Comparison of ENCODE assay signal across 17 cellular contexts in genomic region chr1:55069280-55069679, GRCh38. TPM values are rescaled to one million over a fixed set of nuclear protein-coding genes. Genes with fewer than 3 reads are reported as not detected.
A peak's percentile ranks its signal among the peaks of the same experiment; 100 is the strongest.
DNase-seq lines count a peak whose midpoint lies in the region; ATAC-seq and TF ChIP-seq lines count a peak whose summit lies in the region.
"Had no signal": no experiment of that assay in that cellular context is flagged by ENCODE, and none has a peak within 500 bp of the region (broad histone marks: within the 10 kb centered on the region; RNA-seq: fewer than 3 reads in every experiment).

No MANE protein-coding gene starts in this region.

- peak overlapping the region; percentile 39 for H3K27ac Mint-ChIP-seq in activated CD8-positive, alpha-beta T cell treated with anti-CD3 and anti-CD28 coated beads, Interleukin-2, amount 10 ng/mL, durations not matched to agents 7 days and 5 days
- no peak overlapping the region for H3K27ac Mint-ChIP-seq in activated CD8-positive, alpha-beta T cell treated with anti-CD3 and anti-CD28 coated beads for 36 hours
- H3K27ac Mint-ChIP-seq in GM23338: no peak overlapping the region
- peak overlapping the region; percentile 50 for H3K27ac Mint-ChIP-seq in central memory CD8-positive, alpha-beta T cell (ENCODE audit: low read depth)

- H3K4me3 ChIP-seq in GM23338 (no peak overlapping the region), right lobe of liver (no peak overlapping the region)
- H3K4me3 ChIP-seq: BLaER1 treated with 17β-estradiol and CSF1 and Interleukin-3, amounts not matched to agents 10 nM and 100 nM had no signal

- peaks cover 8% of the 10 kb centered on the region; the same call in 1 of the 2 replicates for H3K4me1 ChIP-seq in GM23338 (ENCODE audit: insufficient read depth)
- H3K4me1 ChIP-seq in right lobe of liver: peaks cover 0 to 40% (median 5%) of the 10 kb centered on the region in 4 donors
- H3K4me1 ChIP-seq: BLaER1 treated with 17β-estradiol and CSF1 and Interleukin-3, amounts not matched to agents 10 nM and 100 nM had no signal

- H3K27me3 ChIP-seq in GM23338 (ENCODE audit: insufficient read depth): no peaks in the 10 kb centered on the region
- H3K27me3 ChIP-seq in right lobe of liver: no peaks in the 10 kb centered on the region
- H3K27me3 ChIP-seq: BLaER1 treated with 17β-estradiol and CSF1 and Interleukin-3, amounts not matched to agents 10 nM and 100 nM had no signal

- H3K27me3 Mint-ChIP-seq in activated CD8-positive, alpha-beta T cell treated with anti-CD3 and anti-CD28 coated beads, Interleukin-2, amount 10 ng/mL, durations not matched to agents 7 days and 5 days (ENCODE audit: low read depth): no peaks in the 10 kb centered on the region
- no peaks in the 10 kb centered on the region for H3K27me3 Mint-ChIP-seq in activated CD8-positive, alpha-beta T cell treated with anti-CD3 and anti-CD28 coated beads for 36 hours
- peaks cover 8% of the 10 kb centered on the region for H3K27me3 Mint-ChIP-seq in GM23338 (ENCODE audit: insufficient read depth, low read depth, poor library complexity)
- H3K27me3 Mint-ChIP-seq in central memory CD8-positive, alpha-beta T cell: no peaks in the 10 kb centered on the region

- no peaks in the 10 kb centered on the region for H3K79me2 ChIP-seq in GM23338 (replicated peaks; ENCODE audit: insufficient read depth)

- no peaks in the 10 kb centered on the region for H3K9me2 ChIP-seq in GM23338 (ENCODE audit: insufficient read depth)

- no peaks in the 10 kb centered on the region for H3K9me3 ChIP-seq in right lobe of liver
- H3K9me3 ChIP-seq: BLaER1 treated with 17β-estradiol and CSF1 and Interleukin-3, amounts not matched to agents 10 nM and 100 nM had no signal

- H3K27ac ChIP-seq in GM23338 (ENCODE audit: low read depth) (peak overlapping the region; percentile 27; the same call in 1 of the 2 replicates), right lobe of liver (peak overlapping the region in 2 of 3 donors; percentile 8 to 61)
- H3K27ac ChIP-seq: 22Rv1; BLaER1 treated with 17β-estradiol and CSF1 and Interleukin-3, amounts not matched to agents 10 nM and 100 nM had no signal

- POLR2A ChIA-PET in activated CD8-positive, alpha-beta T cell treated with anti-CD3 and anti-CD28 coated beads, Interleukin-2, amount 10 ng/mL, durations not matched to agents 7 days and 5 days (lab: Charles Lee): no interaction called here
- POLR2A ChIA-PET in activated CD8-positive, alpha-beta T cell treated with anti-CD3 and anti-CD28 coated beads for 36 hours (lab: Charles Lee): interaction anchor here (1.0 kb wide), 1 partner anchor 10 kb away, joined by 3 read pairs; no protein-coding TSS in a partner anchor

- TF ChIP-seq POLR2A in right lobe of liver (IDR thresholded peaks at IDR 0.05): no peak

- no peak overlapping the region for H2AFZ ChIP-seq in GM23338

- DNase-seq in activated CD8-positive, alpha-beta T cell treated with anti-CD3 and anti-CD28 coated beads, Interleukin-2, amount 10 ng/mL, durations not matched to agents 7 days and 5 days: no peak
- DNase-seq in activated CD8-positive, alpha-beta T cell treated with anti-CD3 and anti-CD28 coated beads for 36 hours: no peak
- DNase-seq in GM23338 (ENCODE audit: low spot score) (no peak), right lobe of liver (peak in 1 of 3 donors; percentile 82), GM19238 (ENCODE audit: insufficient read length, low spot score) (no peak), SHP77 (lab: John Stamatoyannopoulos, UW) (no peak), NCI-H1105 treated with DMSO at 0.1 percent for 48 hours (lab: John Stamatoyannopoulos, UW) (no peak)
- no peak for DNase-seq in central memory CD8-positive, alpha-beta T cell (ENCODE audit: low spot score in 2 of 2)
- DNase-seq: HCEC 1CT, NCI-H1417, NCI-H2029 treated with DMSO at 0.1 percent for 48 hours, NCI-H510A, NCI-H82, Right ventricle myocardium superior had no signal

- WGBS in right lobe of liver (ENCODE audit: insufficient coverage, low coverage, low lambda C conversion rate, missing lambda C conversion rate): 33% methylated on average over 6 of the region's 7 CpGs

- peaks cover 55% of the 10 kb centered on the region for H3K36me3 Mint-ChIP-seq in activated CD8-positive, alpha-beta T cell treated with anti-CD3 and anti-CD28 coated beads, Interleukin-2, amount 10 ng/mL, durations not matched to agents 7 days and 5 days (ENCODE audit: low read depth)
- peaks cover 65% of the 10 kb centered on the region for H3K36me3 Mint-ChIP-seq in activated CD8-positive, alpha-beta T cell treated with anti-CD3 and anti-CD28 coated beads for 36 hours (ENCODE audit: low read depth)
- H3K36me3 Mint-ChIP-seq in GM23338 (ENCODE audit: low read depth): peaks cover 67% of the 10 kb centered on the region
- peaks cover 73% of the 10 kb centered on the region for H3K36me3 Mint-ChIP-seq in central memory CD8-positive, alpha-beta T cell (ENCODE audit: insufficient read depth)

- H3K4me1 Mint-ChIP-seq in activated CD8-positive, alpha-beta T cell treated with anti-CD3 and anti-CD28 coated beads, Interleukin-2, amount 10 ng/mL, durations not matched to agents 7 days and 5 days (ENCODE audit: low read depth): peaks cover 8% of the 10 kb centered on the region
- peaks cover 24% of the 10 kb centered on the region for H3K4me1 Mint-ChIP-seq in activated CD8-positive, alpha-beta T cell treated with anti-CD3 and anti-CD28 coated beads for 36 hours (ENCODE audit: low read depth)
- H3K4me1 Mint-ChIP-seq in GM23338: peaks cover 9% of the 10 kb centered on the region
- no peaks in the 10 kb centered on the region for H3K4me1 Mint-ChIP-seq in central memory CD8-positive, alpha-beta T cell

- H3K9me3 Mint-ChIP-seq in activated CD8-positive, alpha-beta T cell treated with anti-CD3 and anti-CD28 coated beads, Interleukin-2, amount 10 ng/mL, durations not matched to agents 7 days and 5 days (ENCODE audit: insufficient read depth): no peaks in the 10 kb centered on the region
- H3K9me3 Mint-ChIP-seq in activated CD8-positive, alpha-beta T cell treated with anti-CD3 and anti-CD28 coated beads for 36 hours: no peaks in the 10 kb centered on the region
- H3K9me3 Mint-ChIP-seq in GM23338: no peaks in the 10 kb centered on the region; the same call in 2 of the 3 replicates
- H3K9me3 Mint-ChIP-seq in central memory CD8-positive, alpha-beta T cell: no peaks in the 10 kb centered on the region

- peaks cover 42% of the 10 kb centered on the region for H3F3A ChIP-seq in GM23338 (replicated peaks; ENCODE audit: low read depth)

- H3K36me3 ChIP-seq in GM23338 (ENCODE audit: insufficient read depth) (peaks cover 19% of the 10 kb centered on the region), right lobe of liver (peaks cover 0 to 42% (median 13%) of the 10 kb centered on the region in 4 donors)

- no peak for TF ChIP-seq CTCF in activated CD8-positive, alpha-beta T cell treated with anti-CD3 and anti-CD28 coated beads for 36 hours (IDR thresholded peaks at IDR 0.05)
- TF ChIP-seq CTCF in GM23338 (conservative IDR thresholded peaks at IDR 0.05; ENCODE audit: low read depth in 2 of 2): no peak
- TF ChIP-seq CTCF in right lobe of liver (IDR thresholded peaks at IDR 0.05): no peak

- H3K4me2 ChIP-seq in GM23338: no peak overlapping the region
- H3K4me2 ChIP-seq: BLaER1 treated with 17β-estradiol and CSF1 and Interleukin-3, amounts not matched to agents 10 nM and 100 nM had no signal

- ATAC-seq in activated CD8-positive, alpha-beta T cell treated with anti-CD3 and anti-CD28 coated beads, Interleukin-2, amount 10 ng/mL, durations not matched to agents 7 days and 5 days: no peak
- no peak for ATAC-seq in activated CD8-positive, alpha-beta T cell treated with anti-CD3 and anti-CD28 coated beads for 36 hours
- no peak for ATAC-seq in GM23338
- no peak for ATAC-seq in central memory CD8-positive, alpha-beta T cell (replicated peaks; ENCODE audit: extremely low read depth, poor library complexity, severe bottlenecking)
- peak; percentile 7 to 65 (median 56) for ATAC-seq in right lobe of liver
- ATAC-seq: Panc1 had no signal

- H3K4me3 Mint-ChIP-seq in activated CD8-positive, alpha-beta T cell treated with anti-CD3 and anti-CD28 coated beads, Interleukin-2, amount 10 ng/mL, durations not matched to agents 7 days and 5 days: no peak overlapping the region
- no peak overlapping the region for H3K4me3 Mint-ChIP-seq in activated CD8-positive, alpha-beta T cell treated with anti-CD3 and anti-CD28 coated beads for 36 hours
- no peak overlapping the region for H3K4me3 Mint-ChIP-seq in GM23338
- no peak overlapping the region for H3K4me3 Mint-ChIP-seq in central memory CD8-positive, alpha-beta T cell

- H4K20me1 ChIP-seq in GM23338 (replicated peaks; ENCODE audit: insufficient read depth): peaks cover 8% of the 10 kb centered on the region

- intact Hi-C loops in activated CD8-positive, alpha-beta T cell treated with anti-CD3 and anti-CD28 coated beads for 36 hours (cut with micrococcal nuclease): no loop called here
- intact Hi-C loops in right lobe of liver (cut with DNase I): no loop called here

- CTCF ChIA-PET in activated CD8-positive, alpha-beta T cell treated with anti-CD3 and anti-CD28 coated beads, Interleukin-2, amount 10 ng/mL, durations not matched to agents 7 days and 5 days (lab: Charles Lee): no interaction called here
- CTCF ChIA-PET in activated CD8-positive, alpha-beta T cell treated with anti-CD3 and anti-CD28 coated beads for 36 hours (lab: Charles Lee): no interaction called here

TF ChIP-seq in GM23338, 12 proteins besides CTCF, POLR2A, EP300 and RAD21 (continues in another document):
- no peak for TF ChIP-seq CREB1 (CRISPR knock-in tag; IDR thresholded peaks at IDR 0.05; ENCODE audit: low read depth)

RNA-seq across cellular contexts. Expression of gene PCSK9, which starts 29.9 kb away (rescaled TPM):
- total RNA-seq in activated CD8-positive, alpha-beta T cell treated with anti-CD3 and anti-CD28 coated beads, Interleukin-2, amount 10 ng/mL, durations not matched to agents 7 days and 5 days: not detected
- not detected for total RNA-seq in activated CD8-positive, alpha-beta T cell treated with anti-CD3 and anti-CD28 coated beads for 36 hours
- 275 and 327 TPM in 2 replicates for total RNA-seq in GM23338 (2014; rRNA removed; shearing (Covaris generic))
- 77.6 and 78.0 TPM in 2 replicates for polyA plus RNA-seq in GM23338 (2016; fragmentation: Nextera tagmentation; extraction: Ambion mirVana)
- total RNA-seq in right lobe of liver: 10 to 100 TPM; 16.4 to 41.4 (median 31.3) TPM
- total RNA-seq: Right ventricle myocardium superior had no signal

Comparison
In these comparisons a context has a peak if more than half of its experiments do, and no peak if none do; other contexts are left out.
1. H3K27ac Mint-ChIP-seq: peak in activated CD8-positive, alpha-beta T cell treated with anti-CD3 and anti-CD28 coated beads, Interleukin-2, amount 10 ng/mL, durations not matched to agents 7 days and 5 days (single experiment) and central memory CD8-positive, alpha-beta T cell (single experiment); none in activated CD8-positive, alpha-beta T cell treated with anti-CD3 and anti-CD28 coated beads for 36 hours (single experiment) and GM23338 (single experiment).
2. ATAC-seq: peak in right lobe of liver (4 of 4); none in activated CD8-positive, alpha-beta T cell treated with anti-CD3 and anti-CD28 coated beads, Interleukin-2, amount 10 ng/mL, durations not matched to agents 7 days and 5 days (single experiment), activated CD8-positive, alpha-beta T cell treated with anti-CD3 and anti-CD28 coated beads for 36 hours (single experiment), GM23338 (single experiment) and central memory CD8-positive, alpha-beta T cell (single experiment).
3. RNA of gene PCSK9, which starts 29.9 kb away (total RNA-seq): 275 to 327 TPM in GM23338 and 16.4 to 41.4 TPM in right lobe of liver; not detected in activated CD8-positive, alpha-beta T cell treated with anti-CD3 and anti-CD28 coated beads, Interleukin-2, amount 10 ng/mL, durations not matched to agents 7 days and 5 days and not detected in activated CD8-positive, alpha-beta T cell treated with anti-CD3 and anti-CD28 coated beads for 36 hours; every median in the first group is over 10 times any median in the second.